10 cellular contexts compared by ENCODE assay signal in the genomic region with DNA sequence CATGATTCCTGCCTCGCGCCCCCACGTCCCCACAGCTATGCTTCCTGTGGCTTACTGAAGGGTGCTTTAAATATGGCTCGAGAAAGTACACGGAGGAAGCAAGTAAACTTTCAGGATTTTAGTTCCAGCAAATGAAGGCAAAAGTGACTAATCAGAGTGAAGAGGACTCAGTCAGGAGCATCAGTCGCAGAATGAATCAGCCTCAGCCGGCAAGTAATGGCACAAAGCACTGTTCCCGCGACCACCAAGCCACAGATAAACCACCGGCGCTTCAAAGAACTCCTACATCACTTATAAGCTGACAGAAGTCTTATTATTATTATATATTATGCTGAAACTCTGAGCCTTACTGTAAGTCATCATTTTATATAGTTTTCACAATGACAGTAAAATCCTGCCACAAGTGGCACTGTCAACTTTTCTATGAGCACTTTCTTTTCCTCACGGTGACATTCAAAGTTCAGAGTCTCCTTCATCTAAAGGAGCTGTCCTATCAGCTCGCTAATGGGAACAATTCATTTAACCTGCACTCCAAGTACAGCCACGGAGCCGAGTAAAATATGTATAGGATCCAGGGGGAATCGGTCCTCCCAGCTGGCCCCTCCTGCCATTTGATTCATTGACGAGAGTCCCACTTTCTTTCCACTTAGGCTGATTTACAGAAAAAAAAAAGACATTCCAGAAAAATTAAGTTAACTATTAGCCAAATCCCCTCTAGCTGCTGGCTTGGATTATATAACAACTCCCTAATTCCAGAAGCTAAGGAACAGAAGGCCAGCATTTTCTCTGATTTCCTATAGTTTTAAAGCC.
DNase-seq lines count a peak whose midpoint lies in the region; ATAC-seq and TF ChIP-seq lines count a peak whose summit lies in the region.
"Had no signal": no experiment of that assay in that cellular context is flagged by ENCODE, and none has a peak within 500 bp of the region (broad histone marks: within the 10 kb centered on the region; RNA-seq: fewer than 3 reads in every experiment).

No MANE protein-coding gene starts in this region.

- no peak for ATAC-seq in upper lobe of right lung

- H3K27ac ChIP-seq in upper lobe of right lung (no peak overlapping the region), tibial nerve (no peak overlapping the region)
- H3K27ac ChIP-seq: ovary had no signal

- WGBS in tibial nerve, 2 donors, result 74 to 77% methylated on average over 17 of the region's 17 CpGs

- no peak for TF ChIP-seq POLR2A in tibial nerve (IDR thresholded peaks at IDR 0.05)

- H3K4me3 ChIP-seq in endocrine pancreas (ENCODE audit: control insufficient read depth, insufficient read depth, low read length) (peak overlapping the region; percentile 25), upper lobe of right lung (no peak overlapping the region), tibial nerve (no peak overlapping the region)
- H3K4me3 ChIP-seq: ovary had no signal

- DNase-seq in HT1080 (ENCODE audit: low read depth) (peak; percentile 13), upper lobe of right lung (no peak), tibial nerve (ENCODE audit: low spot score in 2 of 2) (no peak), NCI-H345 treated with DMSO at 0.1 percent for 48 hours (lab: John Stamatoyannopoulos, UW; ENCODE audit: unreplicated experiment) (no peak), posterior vena cava (ENCODE audit: low spot score) (no peak)
- peak; percentile 86 for DNase-seq in activated CD8-positive, alpha-beta memory T cell treated with anti-CD3 and anti-CD28 coated beads, Interleukin-2, amount 50 U/mL, for 48 hours
- DNase-seq in stimulated activated CD4-positive, alpha-beta T cell treated with anti-CD3 and anti-CD28 coated beads, Interleukin-4, amount 100 ng/mL, for 24 hours, result peak; percentile 90
- DNase-seq: cerebellar nuclear complex, ovary had no signal

- intact Hi-C loops in upper lobe of right lung (cut with DNase I), result no loop called here
- intact Hi-C loops in posterior vena cava (cut with DNase I), result no loop called here

- no peaks in the 10 kb centered on the region for H3K27me3 ChIP-seq in endocrine pancreas (ENCODE audit: control insufficient read depth, insufficient read depth, low read length)
- no peaks in the 10 kb centered on the region for H3K27me3 ChIP-seq in upper lobe of right lung
- H3K27me3 ChIP-seq in tibial nerve, result no peaks in the 10 kb centered on the region
- H3K27me3 ChIP-seq: ovary had no signal

- no peaks in the 10 kb centered on the region for H3K4me1 ChIP-seq in endocrine pancreas (ENCODE audit: control insufficient read depth, insufficient read depth, low read length)
- H3K4me1 ChIP-seq in upper lobe of right lung, result no peaks in the 10 kb centered on the region
- H3K4me1 ChIP-seq in tibial nerve, result no peaks in the 10 kb centered on the region

- no peak for TF ChIP-seq CTCF in upper lobe of right lung (IDR thresholded peaks at IDR 0.05)
- TF ChIP-seq CTCF in tibial nerve (IDR thresholded peaks at IDR 0.05), result no peak

- TF ChIP-seq EP300 in tibial nerve (IDR thresholded peaks at IDR 0.05), result no peak

- no peak overlapping the region for H3K9ac ChIP-seq in endocrine pancreas (ENCODE audit: control insufficient read depth, insufficient read depth, low read length)

- H3K9me3 ChIP-seq in endocrine pancreas (ENCODE audit: control insufficient read depth, low read length), result no peaks in the 10 kb centered on the region
- H3K9me3 ChIP-seq in upper lobe of right lung, result no peaks in the 10 kb centered on the region
- no peaks in the 10 kb centered on the region for H3K9me3 ChIP-seq in tibial nerve
- H3K9me3 ChIP-seq: ovary had no signal

- H3K36me3 ChIP-seq in endocrine pancreas (ENCODE audit: control insufficient read depth, insufficient read depth, low read length) (no peaks in the 10 kb centered on the region), upper lobe of right lung (no peaks in the 10 kb centered on the region), tibial nerve (no peaks in the 10 kb centered on the region)
- H3K36me3 ChIP-seq: ovary had no signal

Comparison
In these comparisons a context has a peak if more than half of its experiments do, and no peak if none do; other contexts are left out.
1. DNase-seq: peak in HT1080 (single experiment), activated CD8-positive, alpha-beta memory T cell treated with anti-CD3 and anti-CD28 coated beads, Interleukin-2, amount 50 U/mL, for 48 hours (single experiment) and stimulated activated CD4-positive, alpha-beta T cell treated with anti-CD3 and anti-CD28 coated beads, Interleukin-4, amount 100 ng/mL, for 24 hours (single experiment); none in upper lobe of right lung (single experiment), tibial nerve (0 of 2), NCI-H345 treated with DMSO at 0.1 percent for 48 hours (single experiment) and posterior vena cava (single experiment).